Comparison of ENCODE assay signal across 12 cellular contexts in genomic region chr1:243257189-243257588, GRCh38. TPM values are rescaled to one million over a fixed set of nuclear protein-coding genes. Genes with fewer than 3 reads are reported as not detected.
DNase-seq lines count a peak whose midpoint lies in the region; ATAC-seq and TF ChIP-seq lines count a peak whose summit lies in the region.
"Had no signal": no experiment of that assay in that cellular context is flagged by ENCODE, and none has a peak within 500 bp of the region (broad histone marks: within the 10 kb centered on the region; RNA-seq: fewer than 3 reads in every experiment).

No MANE protein-coding gene starts in this region.

- in situ Hi-C loops in gastrocnemius medialis (cut with MboI; ENCODE audit: low sequenced_read_pairs in 4 of 4) = loop anchor here in 2 of 4 donors (25.0 kb wide), 2 partner anchors 1580 to 1605 kb away; partner anchors contain the start of genes COX20 (in 1 of the 2) and HNRNPU (in 1 of the 2)

- H3K4me2 ChIP-seq in OCI-LY7 (ENCODE audit: low read length) = peak overlapping the region; percentile 82
- peak overlapping the region; percentile 74 for H3K4me2 ChIP-seq in fibroblast of lung (ENCODE audit: extremely low read depth, insufficient read depth, low read length)

- no peaks in the 10 kb centered on the region for H3K9me3 ChIP-seq in OCI-LY7 (ENCODE audit: low read length)
- no peaks in the 10 kb centered on the region for H3K9me3 ChIP-seq in fibroblast of lung (ENCODE audit: control insufficient read depth, insufficient read depth, low read depth, low read length)
- H3K9me3 ChIP-seq in gastrocnemius medialis = no peaks in the 10 kb centered on the region

- no peak overlapping the region for H2AFZ ChIP-seq in OCI-LY7 (ENCODE audit: low read length)
- no peak overlapping the region for H2AFZ ChIP-seq in fibroblast of lung (ENCODE audit: low read length)

- H3K4me3 ChIP-seq in OCI-LY7 (ENCODE audit: low read depth, low read length, poor library complexity, severe bottlenecking) (peak overlapping the region; percentile 93), fibroblast of lung (replicated peaks in 1 of 4; ENCODE audit: control extremely low read depth in 1 of 4, insufficient read depth in 1 of 4, low read depth in 3 of 4, low read length in 4 of 4) (peak overlapping the region; percentile 88 to 96 (median 90)), gastrocnemius medialis (peak overlapping the region in 3 of 4 donors; percentile 78 to 95 (median 79))

- DNase-seq in activated T-cell treated with anti-CD3 and anti-CD28 coated beads, Interleukin-2, amount 50 U/mL, for 24 hours = no peak
- no peak for DNase-seq in activated T-cell treated with anti-CD3 and anti-CD28 coated beads, Interleukin-2, amount 50 U/mL, for 1 hour
- DNase-seq in OCI-LY7 (ENCODE audit: low spot score) (no peak), fibroblast of lung (ENCODE audit: low read depth in 2 of 2) (no peak), gastrocnemius medialis (no peak), midbrain (lab: John Stamatoyannopoulos, UW) (no peak), NCI-H345 treated with DMSO at 0.1 percent for 48 hours (lab: John Stamatoyannopoulos, UW; ENCODE audit: unreplicated experiment) (no peak)
- DNase-seq: activated CD4-positive, CD25-positive, alpha-beta regulatory T cell treated with anti-CD3 and anti-CD28 coated beads, Interleukin-2, amount 50 U/mL, for 72 hours; islet precursor cell; NCI-H2227 treated with DMSO at 0.1 percent for 48 hours; SIG-M5 had no signal

- H3K9me3 Mint-ChIP-seq in activated T-cell treated with anti-CD3 and anti-CD28 coated beads, Interleukin-2, amount 50 U/mL, for 24 hours = no peaks in the 10 kb centered on the region

- no peaks in the 10 kb centered on the region for H3K27me3 Mint-ChIP-seq in activated T-cell treated with anti-CD3 and anti-CD28 coated beads, Interleukin-2, amount 50 U/mL, for 24 hours

- BruUV-seq in OCI-LY7 (replicated peaks; lab: Mats Ljungman, UMichigan) = no TSS peak

- TF ChIP-seq POLR2A in gastrocnemius medialis (IDR thresholded peaks at IDR 0.05) = no peak

- H3K79me2 ChIP-seq in OCI-LY7 (ENCODE audit: insufficient read depth, low read depth, low read length) (peaks cover 47% of the 10 kb centered on the region), fibroblast of lung (ENCODE audit: control insufficient read depth, insufficient read depth, low read length) (peaks cover 70% of the 10 kb centered on the region)

- H3K36me3 ChIP-seq in OCI-LY7 (ENCODE audit: insufficient read depth, low read length) (no peaks in the 10 kb centered on the region), fibroblast of lung (ENCODE audit: control insufficient read depth, insufficient read depth, low read length) (no peaks in the 10 kb centered on the region), gastrocnemius medialis (no peaks in the 10 kb centered on the region)

- CTCF ChIA-PET in OCI-LY7 (lab: Charles Lee; ENCODE audit: unreplicated experiment) = interaction anchor here (0.9 kb wide), 1 partner anchor 15 kb away, joined by 3 read pairs; no protein-coding TSS in a partner anchor

- H3K27me3 ChIP-seq in fibroblast of lung (ENCODE audit: control insufficient read depth, insufficient read depth, low read length) (no peaks in the 10 kb centered on the region), gastrocnemius medialis (no peaks in the 10 kb centered on the region)

- H4K20me1 ChIP-seq in OCI-LY7 (ENCODE audit: insufficient read depth, low read length) (peaks cover 8% of the 10 kb centered on the region), fibroblast of lung (ENCODE audit: control insufficient read depth, extremely low read depth, insufficient read depth, low read length) (no peaks in the 10 kb centered on the region)

- H3K27ac Mint-ChIP-seq in activated T-cell treated with anti-CD3 and anti-CD28 coated beads, Interleukin-2, amount 50 U/mL, for 24 hours = no peak overlapping the region

- H3K27ac ChIP-seq in OCI-LY7 (ENCODE audit: low read depth, low read length, poor library complexity, severe bottlenecking) = no peak overlapping the region
- H3K27ac ChIP-seq in fibroblast of lung (ENCODE audit: insufficient read depth, low read length) = no peak overlapping the region
- H3K27ac ChIP-seq in gastrocnemius medialis = peak overlapping the region; percentile 87 to 97 (median 96)

- ATAC-seq in gastrocnemius medialis (no peak), HG03571 (IDR thresholded peaks at IDR 0.05; ENCODE audit: unreplicated experiment) (no peak)

- peaks cover 34% of the 10 kb centered on the region for H3K36me3 Mint-ChIP-seq in activated T-cell treated with anti-CD3 and anti-CD28 coated beads, Interleukin-2, amount 50 U/mL, for 24 hours (ENCODE audit: low read depth)

- H3K9ac ChIP-seq in fibroblast of lung (ENCODE audit: insufficient read depth, low read length) = no peak overlapping the region

- intact Hi-C loops in OCI-LY7 (cut with micrococcal nuclease; ENCODE audit: unreplicated experiment) (no loop called here), gastrocnemius medialis (cut with DNase I; ENCODE audit: low total_unique reads) (loop anchor here (10.0 kb wide), 5 partner anchors 62 to 1612 kb away; partner anchors contain the start of genes CHML, DESI2, HNRNPU and OPN3)

- TF ChIP-seq CTCF in OCI-LY7 (conservative IDR thresholded peaks at IDR 0.05; ENCODE audit: low read length) = no peak
- no peak for TF ChIP-seq CTCF in fibroblast of lung (conservative IDR thresholded peaks at IDR 0.05 in 1 of 2, IDR thresholded peaks at IDR 0.05 in 1 of 2; ENCODE audit: low read depth in 1 of 2, low read length in 2 of 2)
- TF ChIP-seq CTCF in gastrocnemius medialis (IDR thresholded peaks at IDR 0.05 in 4 of 5, conservative IDR thresholded peaks at IDR 0.05 in 1 of 5) = no peak

- H3K4me1 Mint-ChIP-seq in activated T-cell treated with anti-CD3 and anti-CD28 coated beads, Interleukin-2, amount 50 U/mL, for 24 hours (ENCODE audit: low read depth) = peaks cover 42% of the 10 kb centered on the region

- H3K9me2 ChIP-seq in OCI-LY7 (ENCODE audit: insufficient read depth, low read length) = no peaks in the 10 kb centered on the region

- H3K4me3 Mint-ChIP-seq in activated T-cell treated with anti-CD3 and anti-CD28 coated beads, Interleukin-2, amount 50 U/mL, for 24 hours = peak overlapping the region; percentile 90

- POLR2A ChIA-PET in OCI-LY7 (lab: Charles Lee) = interaction anchor here (0.6 to 5.3 kb wide), 7 partner anchors 8 to 22 kb away, joined by 3 to 37 read pairs (median 4); no protein-coding TSS in a partner anchor

- H3K4me1 ChIP-seq in OCI-LY7 (ENCODE audit: insufficient read depth, low read length, poor library complexity, severe bottlenecking) = peaks cover 20% of the 10 kb centered on the region
- peaks cover 2% of the 10 kb centered on the region for H3K4me1 ChIP-seq in fibroblast of lung (ENCODE audit: control insufficient read depth, extremely low read depth, insufficient read depth, low read length)
- peaks cover 36 to 37% of the 10 kb centered on the region in 2 donors for H3K4me1 ChIP-seq in gastrocnemius medialis

RNA-seq across cellular contexts. Expression of gene SDCCAG8, which starts 1.3 kb away (rescaled TPM):
- total RNA-seq in OCI-LY7 (2014; rRNA removed; shearing (Covaris generic)) = 13.4 and 18.1 TPM in 2 replicates
- 26.2 and 28.7 TPM in 2 replicates for total RNA-seq in OCI-LY7 (2022)
- 53.2 and 72.7 TPM in 2 replicates for total RNA-seq in fibroblast of lung
- 27.0 and 34.8 TPM in 2 replicates for polyA plus RNA-seq in fibroblast of lung
- polyA plus RNA-seq in fibroblast of lung (2012) = 21.6 and 23.8 TPM in 2 replicates
- 5.0 and 8.2 TPM in 2 replicates for polyA minus RNA-seq in fibroblast of lung (ENCODE audit: low replicate concordance)
- total RNA-seq in gastrocnemius medialis = 10 to 100 TPM; 12.3 to 33.9 (median 26.1) TPM

RNA-seq across cellular contexts. Expression of gene CEP170, which starts 2.1 kb away (rescaled TPM):
- total RNA-seq in OCI-LY7 (2014; rRNA removed; shearing (Covaris generic)) = 57.6 and 64.7 TPM in 2 replicates
- total RNA-seq in OCI-LY7 (2022) (69.7 and 85.4 TPM in 2 replicates), fibroblast of lung (75.2 and 86.0 TPM in 2 replicates), gastrocnemius medialis (10 to 100 TPM; 13.8 to 36.9 (median 31.1) TPM)
- 84.8 and 92.0 TPM in 2 replicates for polyA plus RNA-seq in fibroblast of lung
- 45.7 and 49.6 TPM in 2 replicates for polyA plus RNA-seq in fibroblast of lung (2012)
- 33.9 and 38.8 TPM in 2 replicates for polyA minus RNA-seq in fibroblast of lung (ENCODE audit: low replicate concordance)

Comparison
In these comparisons a context has a peak if more than half of its experiments do, and no peak if none do; other contexts are left out.
1. H3K27ac ChIP-seq: peak in gastrocnemius medialis (4 of 4); none in OCI-LY7 (single experiment) and fibroblast of lung (single experiment).
2. Peak in every context shown above with its lines, with median percentiles within 50 percentile points of each other: H3K4me3 ChIP-seq.